1 cellular context compared by ENCODE assay signal in genomic region chr3:34619990-34620389, GRCh38.
TF ChIP-seq lines count a peak whose summit lies in the region.

No MANE protein-coding gene starts in this region.

TF ChIP-seq in SK-N-SH, 30 proteins besides CTCF, POLR2A, EP300 and RAD21 (continued from another document):
- TF ChIP-seq USF1 (IDR thresholded peaks at IDR 0.05; ENCODE audit: borderline replicate concordance, low read depth) (no peak), MAX (IDR thresholded peaks at IDR 0.05; ENCODE audit: low read depth) (no peak), MXI1 (IDR thresholded peaks at IDR 0.05; ENCODE audit: low read depth, low read length) (no peak), TCF12 (IDR thresholded peaks at IDR 0.05) (no peak), REST (IDR thresholded peaks at IDR 0.05; ENCODE audit: low read depth, low read length) (no peak), NRF1 (IDR thresholded peaks at IDR 0.05; ENCODE audit: low read depth, low read length) (no peak), IRF3 (IDR thresholded peaks at IDR 0.05; ENCODE audit: low read depth, low read length) (no peak), SIN3A (IDR thresholded peaks at IDR 0.05; ENCODE audit: borderline replicate concordance, low read depth, low read length) (no peak), FOSL2 (IDR thresholded peaks at IDR 0.05; ENCODE audit: borderline replicate concordance, low read depth) (no peak), YY1 (IDR thresholded peaks at IDR 0.05; ENCODE audit: low read depth) (no peak)
